In genomic region chr10:60576130-60577069, GRCh38 we compare ENCODE assay signal across 14 cellular contexts.
A peak's percentile ranks its signal among the peaks of the same experiment; 100 is the strongest.
DNase-seq lines count a peak whose midpoint lies in the region; ATAC-seq and TF ChIP-seq lines count a peak whose summit lies in the region.
"Had no signal": no experiment of that assay in that cellular context is flagged by ENCODE, and none has a peak within 500 bp of the region (broad histone marks: within the 10 kb centered on the region; RNA-seq: fewer than 3 reads in every experiment).

No MANE protein-coding gene starts in this region.

- H3K9me3 Mint-ChIP-seq in activated CD4-positive, alpha-beta T cell treated with anti-CD3 and anti-CD28 coated beads for 36 hours (ENCODE audit: low read depth): peaks cover 11% of the 10 kb centered on the region
- H3K9me3 Mint-ChIP-seq in progenitor cell of endocrine pancreas (ENCODE audit: low read depth): peaks cover 2% of the 10 kb centered on the region

- POLR2A ChIA-PET in activated CD4-positive, alpha-beta T cell treated with anti-CD3 and anti-CD28 coated beads for 36 hours (lab: Charles Lee): no interaction called here

- intact Hi-C loops in activated CD4-positive, alpha-beta T cell treated with anti-CD3 and anti-CD28 coated beads for 36 hours (cut with DNase I, micrococcal nuclease): loop anchor here in 1 of 2 experiments (10.0 kb wide), 1 partner anchor 702 kb away; no protein-coding TSS in a partner anchor
- intact Hi-C loops in Right ventricle myocardium superior (cut with DNase I): no loop called here

- no peaks in the 10 kb centered on the region for H3K27me3 Mint-ChIP-seq in activated CD4-positive, alpha-beta T cell treated with anti-CD3 and anti-CD28 coated beads for 36 hours
- H3K27me3 Mint-ChIP-seq in progenitor cell of endocrine pancreas: no peaks in the 10 kb centered on the region

- no peak for ATAC-seq in activated CD4-positive, alpha-beta T cell treated with anti-CD3 and anti-CD28 coated beads for 36 hours
- peak; percentile 67 for ATAC-seq in Right ventricle myocardium superior (ENCODE audit: poor library complexity)
- no peak for ATAC-seq in GM21515 (IDR thresholded peaks at IDR 0.05; ENCODE audit: unreplicated experiment)
- ATAC-seq: activated CD8-positive, alpha-beta T cell treated with anti-CD3 and anti-CD28 coated beads, Interleukin-2, amount 10 ng/mL, durations not matched to agents 7 days and 5 days had no signal

- peaks cover 39% of the 10 kb centered on the region for H3K4me1 Mint-ChIP-seq in activated CD4-positive, alpha-beta T cell treated with anti-CD3 and anti-CD28 coated beads for 36 hours
- peaks cover 28% of the 10 kb centered on the region for H3K4me1 Mint-ChIP-seq in progenitor cell of endocrine pancreas (ENCODE audit: low read depth)

- DNase-seq in activated CD4-positive, alpha-beta T cell treated with anti-CD3 and anti-CD28 coated beads for 36 hours: no peak
- DNase-seq in activated CD4-positive, alpha-beta T cell treated with anti-CD3 and anti-CD28 coated beads, Interleukin-2, amount 50 U/mL, for 48 hours: no peak
- DNase-seq in NCI-H69 (lab: John Stamatoyannopoulos, UW) (peak; percentile 23), Right ventricle myocardium superior (no peak), progenitor cell of endocrine pancreas (ENCODE audit: low spot score, unreplicated experiment) (no peak), NCI-H1436 (lab: John Stamatoyannopoulos, UW) (no peak), DMS114 treated with DMSO at 0.1 percent for 48 hours (lab: John Stamatoyannopoulos, UW; ENCODE audit: unreplicated experiment) (no peak)
- DNase-seq: activated CD8-positive, alpha-beta T cell treated with anti-CD3 and anti-CD28 coated beads, Interleukin-2, amount 10 ng/mL, durations not matched to agents 7 days and 5 days; central memory CD4-positive, alpha-beta T cell; GDM1; NCI-H1092; NCI-H510A had no signal

- peaks cover 21% of the 10 kb centered on the region for H3K36me3 Mint-ChIP-seq in activated CD4-positive, alpha-beta T cell treated with anti-CD3 and anti-CD28 coated beads for 36 hours (ENCODE audit: low read depth)
- H3K36me3 Mint-ChIP-seq in progenitor cell of endocrine pancreas (ENCODE audit: insufficient read depth): peaks cover 2% of the 10 kb centered on the region
- H3K36me3 Mint-ChIP-seq: activated naive CD8-positive, alpha-beta T cell had no signal

- CTCF ChIA-PET in activated CD4-positive, alpha-beta T cell treated with anti-CD3 and anti-CD28 coated beads for 36 hours (lab: Charles Lee): interaction anchor here (0.9 to 1.8 kb wide), 5 partner anchors 10 to 71 kb away, joined by 3 to 6 read pairs (median 5); no protein-coding TSS in a partner anchor

- H3K27ac Mint-ChIP-seq in activated CD4-positive, alpha-beta T cell treated with anti-CD3 and anti-CD28 coated beads for 36 hours: peak overlapping the region; percentile 71
- H3K27ac Mint-ChIP-seq in progenitor cell of endocrine pancreas: peak overlapping the region; percentile 54
- H3K27ac Mint-ChIP-seq: activated CD8-positive, alpha-beta T cell treated with anti-CD3 and anti-CD28 coated beads, Interleukin-2, amount 10 ng/mL, durations not matched to agents 7 days and 5 days; activated naive CD8-positive, alpha-beta T cell had no signal

- no peak for TF ChIP-seq CTCF in progenitor cell of endocrine pancreas (IDR thresholded peaks at IDR 0.05; ENCODE audit: unreplicated experiment)

- H3K4me3 Mint-ChIP-seq in activated CD4-positive, alpha-beta T cell treated with anti-CD3 and anti-CD28 coated beads for 36 hours: peak overlapping the region; percentile 40
- H3K4me3 Mint-ChIP-seq in progenitor cell of endocrine pancreas (ENCODE audit: low read depth): no peak overlapping the region
- H3K4me3 Mint-ChIP-seq: activated CD8-positive, alpha-beta T cell treated with anti-CD3 and anti-CD28 coated beads, Interleukin-2, amount 10 ng/mL, durations not matched to agents 7 days and 5 days; activated naive CD8-positive, alpha-beta T cell had no signal
